4 cellular contexts compared by ENCODE assay signal in the genomic region with DNA sequence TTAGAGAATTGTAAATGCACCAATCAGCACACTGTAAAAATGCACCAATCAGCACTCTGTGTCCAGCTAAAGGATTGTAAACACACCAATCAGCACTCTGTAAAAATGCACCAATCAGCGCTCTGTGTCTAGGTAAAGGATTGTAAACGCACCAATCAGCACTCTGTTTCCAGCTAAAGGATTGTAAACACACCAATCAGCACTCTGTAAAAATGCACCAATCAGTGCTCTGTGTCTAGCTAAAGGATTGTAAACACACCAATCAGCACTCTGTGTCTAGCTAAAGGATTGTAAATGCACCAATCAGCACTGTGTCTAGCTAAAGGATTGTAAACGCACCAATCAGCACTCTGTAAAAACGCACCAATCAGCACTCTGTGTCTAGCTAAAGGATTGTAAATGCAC. TPM values are rescaled to one million over a fixed set of nuclear protein-coding genes. Genes with fewer than 3 reads are reported as not detected.
A peak's percentile ranks its signal among the peaks of the same experiment; 100 is the strongest.
DNase-seq lines count a peak whose midpoint lies in the region; ATAC-seq, FAIRE-seq and TF ChIP-seq lines count a peak whose summit lies in the region.
"Not testable (repeated sequence)": the region's sequence is repeated elsewhere in the genome, so short reads cannot be mapped to it uniquely, and the experiment has no call there.

No MANE protein-coding gene starts in this region.

- CTCF ChIA-PET in A549 (lab: Yijun Ruan, JAX) = interaction anchor here (0.8 to 3.6 kb wide), 3 partner anchors 12 to 49 kb away, joined by 5 to 22 read pairs (median 13); a partner anchor contains a TSS
- CTCF ChIA-PET in activated CD4-positive, alpha-beta T cell treated with anti-CD3 and anti-CD28 coated beads, Interleukin-2, amount 10 ng/mL, durations not matched to agents 7 days and 5 days (lab: Charles Lee) = interaction anchor here (1.2 to 2.2 kb wide), 5 partner anchors 9 to 36 kb away, joined by 3 to 9 read pairs (median 4); a partner anchor contains a TSS
- CTCF ChIA-PET in HepG2 (lab: Yijun Ruan, JAX; ENCODE audit: low intra/inter-chr PET ratio, low total read pairs) = not testable (repeated sequence)

- peaks cover 24% of the 10 kb centered on the region for H3K36me3 Mint-ChIP-seq in activated CD4-positive, alpha-beta T cell treated with anti-CD3 and anti-CD28 coated beads, Interleukin-2, amount 10 ng/mL, durations not matched to agents 7 days and 5 days (ENCODE audit: low read depth)

- not testable (repeated sequence) for TF ChIP-seq CTCF in A549 (IDR thresholded peaks at IDR 0.05); HepG2 (CRISPR knock-in tag; IDR thresholded peaks at IDR 0.05)

- FAIRE-seq in A549 (lab: Jason Lieb, UNC); HepG2 (lab: Jason Lieb, UNC): not testable (repeated sequence)

- not testable (repeated sequence) for H3K4me3 ChIP-seq in A549; HepG2 (replicated peaks in 1 of 3; ENCODE audit: insufficient read depth in 1 of 3, low read depth in 2 of 3, low read length in 3 of 3)

- not testable (repeated sequence) for H3K79me2 ChIP-seq in HepG2 (ENCODE audit: insufficient read depth, low read length)

- H3K4me3 Mint-ChIP-seq in activated CD4-positive, alpha-beta T cell treated with anti-CD3 and anti-CD28 coated beads, Interleukin-2, amount 10 ng/mL, durations not matched to agents 7 days and 5 days = not testable (repeated sequence)

- not testable (repeated sequence) for H3K9me3 Mint-ChIP-seq in activated CD4-positive, alpha-beta T cell treated with anti-CD3 and anti-CD28 coated beads, Interleukin-2, amount 10 ng/mL, durations not matched to agents 7 days and 5 days

- not testable (repeated sequence) for H4K20me1 ChIP-seq in HepG2 (ENCODE audit: insufficient read depth, low read length)

- peaks cover 18% of the 10 kb centered on the region; the same call in 2 of the 3 replicates for H3K4me1 ChIP-seq in A549
- peaks cover 11% of the 10 kb centered on the region for H3K4me1 ChIP-seq in HepG2 (ENCODE audit: insufficient read depth, low read length)

- BruUV-seq in HepG2 (replicated peaks; lab: Mats Ljungman, UMichigan) = not testable (repeated sequence)

- not testable (repeated sequence) for DNase-seq in A549 (ENCODE audit: low read depth in 1 of 2, low spot score in 1 of 2); activated CD4-positive, alpha-beta T cell treated with anti-CD3 and anti-CD28 coated beads, Interleukin-2, amount 10 ng/mL, durations not matched to agents 7 days and 5 days; HepG2 (ENCODE audit: low spot score)
- DNase-seq in NAMALWA (ENCODE audit: low spot score) = peak; percentile 5

- H2AFZ ChIP-seq in HepG2 (ENCODE audit: low read length) = not testable (repeated sequence)

- peaks cover 19% of the 10 kb centered on the region for H3K4me1 Mint-ChIP-seq in activated CD4-positive, alpha-beta T cell treated with anti-CD3 and anti-CD28 coated beads, Interleukin-2, amount 10 ng/mL, durations not matched to agents 7 days and 5 days

- POLR2A ChIA-PET in A549 (lab: Yijun Ruan, JAX) = interaction anchor here (3.5 kb wide), 1 partner anchor 13 kb away, joined by 55 read pairs; a partner anchor contains a TSS
- POLR2A ChIA-PET in activated CD4-positive, alpha-beta T cell treated with anti-CD3 and anti-CD28 coated beads, Interleukin-2, amount 10 ng/mL, durations not matched to agents 7 days and 5 days (lab: Charles Lee) = not testable (repeated sequence)
- POLR2A ChIA-PET in HepG2 (lab: Yijun Ruan, JAX) = interaction anchor here (2.1 to 6.1 kb wide), 2 partner anchors 12 to 18 kb away, joined by 6 to 72 read pairs; a partner anchor contains a TSS

- WGBS in A549 (ENCODE audit: missing lambda C conversion rate) = 95% methylated on average over 4 of the region's 4 CpGs
- WGBS in HepG2 (ENCODE audit: low lambda C conversion rate) = 98% methylated on average over 4 of the region's 4 CpGs

- not testable (repeated sequence) for H3K27me3 Mint-ChIP-seq in activated CD4-positive, alpha-beta T cell treated with anti-CD3 and anti-CD28 coated beads, Interleukin-2, amount 10 ng/mL, durations not matched to agents 7 days and 5 days

- H3K9me3 ChIP-seq in A549; HepG2 (ENCODE audit: low read length): not testable (repeated sequence)

- H3K27me3 ChIP-seq in HepG2 (ENCODE audit: control insufficient read depth in 1 of 2, insufficient read depth in 2 of 2, low read length in 2 of 2) = not testable (repeated sequence)

- not testable (repeated sequence) for H3K4me2 ChIP-seq in A549; HepG2 (ENCODE audit: low read depth, low read length)

- H3K27ac ChIP-seq in A549; HepG2 (ENCODE audit: extremely low read length, insufficient read depth, low read length): not testable (repeated sequence)

- H3K9ac ChIP-seq in HepG2 (ENCODE audit: insufficient read depth, low read depth, low read length) = not testable (repeated sequence)

- not testable (repeated sequence) for TF ChIP-seq EP300 in A549 (IDR thresholded peaks at IDR 0.05); HepG2 (IDR thresholded peaks at IDR 0.05; ENCODE audit: low read depth in 2 of 2, low read length in 2 of 2); HepG2 (CRISPR knock-in tag; IDR thresholded peaks at IDR 0.05; ENCODE audit: borderline replicate concordance)

- H3K27ac Mint-ChIP-seq in activated CD4-positive, alpha-beta T cell treated with anti-CD3 and anti-CD28 coated beads, Interleukin-2, amount 10 ng/mL, durations not matched to agents 7 days and 5 days = peak overlapping the region; percentile 11

- not testable (repeated sequence) for H3K36me3 ChIP-seq in HepG2 (replicated peaks in 1 of 2; ENCODE audit: control insufficient read depth in 1 of 2, insufficient read depth in 2 of 2, low read length in 2 of 2)

- in situ Hi-C loops in HepG2 (cut with HindIII; ENCODE audit: extremely low pct_ligation_motif_present, low pct_unique_long_range_greater_than_20kb) = not testable (repeated sequence)

- not testable (repeated sequence) for TF ChIP-seq RAD21 in A549 (conservative IDR thresholded peaks at IDR 0.05 in 1 of 2, IDR thresholded peaks at IDR 0.05 in 1 of 2); HepG2 (CRISPR knock-in tag; IDR thresholded peaks at IDR 0.05)

- not testable (repeated sequence) for ATAC-seq in A549, HepG2

- intact Hi-C loops in HepG2 (cut with micrococcal nuclease; ENCODE audit: unreplicated experiment) = not testable (repeated sequence)

- not testable (repeated sequence) for TF ChIP-seq POLR2A in A549 (IDR thresholded peaks at IDR 0.05; ENCODE audit: low read length); HepG2 (IDR thresholded peaks at IDR 0.05; ENCODE audit: insufficient read depth in 1 of 2, low read depth in 2 of 2, low read length in 2 of 2)

RNA-seq across cellular contexts. Expression of a gene that starts 1.0 kb away (rescaled TPM):
- 4.9 TPM in 2 replicates for polyA plus RNA-seq in A549 (2011; rRNA removed)
- 2.6 and 2.7 TPM in 2 replicates for polyA plus RNA-seq in A549 (2012; cell fraction: cytosol; rRNA removed)
- 1.8 and 4.5 TPM in 2 replicates for polyA plus RNA-seq in A549 (2012; cell fraction: nucleus; rRNA removed)
- 3.5 to 4.3 TPM (median 3.8 TPM) in 3 replicates for polyA plus RNA-seq in A549 (2017; fragmentation: RNase III; extraction: RNeasy Plus Mini Kit Qiagen cat#74134 plus additional on column Dnase treatment)
- polyA minus RNA-seq in A549 (2011; rRNA and poly(A)+ RNA removed) = 1.1 and 2.7 TPM in 2 replicates
- total RNA-seq in activated CD4-positive, alpha-beta T cell treated with anti-CD3 and anti-CD28 coated beads, Interleukin-2, amount 10 ng/mL, durations not matched to agents 7 days and 5 days = 1 to 10 TPM; 1.5 TPM
- 2.5 and 4.2 TPM in 2 replicates for total RNA-seq in HepG2 (2016; rRNA removed; fragmentation: Illumina TruSeq; extraction: Trizol)
- total RNA-seq in HepG2 (2016; cell fraction: cytosol; rRNA removed; fragmentation: Illumina TruSeq; extraction: Trizol; ENCODE audit: low read depth) = 0.62 and 0.71 TPM in 2 replicates
- 2.6 and 3.4 TPM in 2 replicates for total RNA-seq in HepG2 (2016; cell fraction: insoluble cytoplasmic fraction; rRNA removed; fragmentation: Illumina TruSeq; extraction: Trizol)
- 1.4 and 1.7 TPM in 2 replicates for total RNA-seq in HepG2 (2016; cell fraction: membrane; rRNA removed; fragmentation: Illumina TruSeq; extraction: Trizol)
- 4.1 and 5.2 TPM in 2 replicates for total RNA-seq in HepG2 (2016; cell fraction: nucleus; rRNA removed; fragmentation: Illumina TruSeq; extraction: Trizol)
- polyA plus RNA-seq in HepG2 (2011; rRNA removed) = 5.0 and 6.5 TPM in 2 replicates
- polyA plus RNA-seq in HepG2 (2011; cell fraction: cytosol; rRNA removed) = 2.8 and 3.1 TPM in 2 replicates
- 8.1 and 8.8 TPM in 2 replicates for polyA plus RNA-seq in HepG2 (2011; cell fraction: nucleus; rRNA removed)
- 3.6 and 5.2 TPM in 2 replicates for polyA plus RNA-seq in HepG2 (2012)
- polyA plus RNA-seq in HepG2 (2016; cell fraction: cytosol; fragmentation: Illumina TruSeq; extraction: Trizol; ENCODE audit: low read depth) = 0.85 and 1.0 TPM in 2 replicates
- polyA plus RNA-seq in HepG2 (2016; cell fraction: insoluble cytoplasmic fraction; fragmentation: Illumina TruSeq; extraction: Trizol; ENCODE audit: low read depth) = 3.0 and 4.1 TPM in 2 replicates
- polyA plus RNA-seq in HepG2 (2016; cell fraction: membrane; fragmentation: Illumina TruSeq; extraction: Trizol; ENCODE audit: low read depth) = 1.5 and 1.7 TPM in 2 replicates
- 8.3 and 9.2 TPM in 2 replicates for polyA plus RNA-seq in HepG2 (2016; cell fraction: nucleus; fragmentation: Illumina TruSeq; extraction: Trizol; ENCODE audit: insufficient read depth, low read depth)
- polyA minus RNA-seq in HepG2 (2011; rRNA and poly(A)+ RNA removed; ENCODE audit: low replicate concordance) = 1.9 and 2.1 TPM in 2 replicates
- polyA minus RNA-seq in HepG2 (2011; cell fraction: cytosol; rRNA and poly(A)+ RNA removed) = 1.4 and 1.5 TPM in 2 replicates
- polyA minus RNA-seq in HepG2 (2011; cell fraction: nucleus; rRNA and poly(A)+ RNA removed) = 4.6 and 4.8 TPM in 2 replicates

RNA-seq across cellular contexts. Expression of a gene that starts 12.6 kb away (rescaled TPM):
- polyA plus RNA-seq in A549 (2011; rRNA removed) (46.1 and 49.0 TPM in 2 replicates), A549 (2017; fragmentation: RNase III; extraction: RNeasy Plus Mini Kit Qiagen cat#74134 plus additional on column Dnase treatment) (20.6 to 23.7 TPM (median 22.6 TPM) in 3 replicates), HepG2 (2011; rRNA removed) (137 and 196 TPM in 2 replicates)
- polyA plus RNA-seq in A549 (2012; cell fraction: cytosol; rRNA removed) = 6.6 and 6.9 TPM in 2 replicates
- 4.4 and 6.5 TPM in 2 replicates for polyA plus RNA-seq in A549 (2012; cell fraction: nucleus; rRNA removed)
- polyA minus RNA-seq in A549 (2011; rRNA and poly(A)+ RNA removed) = 9.3 and 12.4 TPM in 2 replicates
- total RNA-seq in activated CD4-positive, alpha-beta T cell treated with anti-CD3 and anti-CD28 coated beads, Interleukin-2, amount 10 ng/mL, durations not matched to agents 7 days and 5 days = 10 to 100 TPM; 31.4 to 32.9 TPM
- total RNA-seq in HepG2 (2016; rRNA removed; fragmentation: Illumina TruSeq; extraction: Trizol) = 39.0 and 63.1 TPM in 2 replicates
- 11.3 TPM in 2 replicates for total RNA-seq in HepG2 (2016; cell fraction: cytosol; rRNA removed; fragmentation: Illumina TruSeq; extraction: Trizol; ENCODE audit: low read depth)
- total RNA-seq in HepG2 (2016; cell fraction: insoluble cytoplasmic fraction; rRNA removed; fragmentation: Illumina TruSeq; extraction: Trizol) = 39.0 and 64.4 TPM in 2 replicates
- total RNA-seq in HepG2 (2016; cell fraction: membrane; rRNA removed; fragmentation: Illumina TruSeq; extraction: Trizol) = 21.6 and 25.4 TPM in 2 replicates
- 64.0 and 71.0 TPM in 2 replicates for total RNA-seq in HepG2 (2016; cell fraction: nucleus; rRNA removed; fragmentation: Illumina TruSeq; extraction: Trizol)
- 76.6 and 126 TPM in 2 replicates for polyA plus RNA-seq in HepG2 (2011; cell fraction: cytosol; rRNA removed)
- 43.9 and 52.6 TPM in 2 replicates for polyA plus RNA-seq in HepG2 (2011; cell fraction: nucleus; rRNA removed)
- 219 and 241 TPM in 2 replicates for polyA plus RNA-seq in HepG2 (2012)
- polyA plus RNA-seq in HepG2 (2016; cell fraction: cytosol; fragmentation: Illumina TruSeq; extraction: Trizol; ENCODE audit: low read depth) = 5.6 and 5.7 TPM in 2 replicates
- polyA plus RNA-seq in HepG2 (2016; cell fraction: insoluble cytoplasmic fraction; fragmentation: Illumina TruSeq; extraction: Trizol; ENCODE audit: low read depth) = 28.0 TPM in 2 replicates
- polyA plus RNA-seq in HepG2 (2016; cell fraction: membrane; fragmentation: Illumina TruSeq; extraction: Trizol; ENCODE audit: low read depth) = 11.2 and 11.8 TPM in 2 replicates
- 59.1 and 61.8 TPM in 2 replicates for polyA plus RNA-seq in HepG2 (2016; cell fraction: nucleus; fragmentation: Illumina TruSeq; extraction: Trizol; ENCODE audit: insufficient read depth, low read depth)
- polyA minus RNA-seq in HepG2 (2011; rRNA and poly(A)+ RNA removed; ENCODE audit: low replicate concordance) = 7.7 and 38.5 TPM in 2 replicates
- polyA minus RNA-seq in HepG2 (2011; cell fraction: cytosol; rRNA and poly(A)+ RNA removed) = 92.9 and 99.9 TPM in 2 replicates
- polyA minus RNA-seq in HepG2 (2011; cell fraction: nucleus; rRNA and poly(A)+ RNA removed) = 169 and 183 TPM in 2 replicates

RNA-seq across cellular contexts. Expression of a gene that starts 58.6 kb away (rescaled TPM):
- polyA plus RNA-seq in A549 (2011; rRNA removed) = 53.3 and 53.6 TPM in 2 replicates
- 15.3 and 18.7 TPM in 2 replicates for polyA plus RNA-seq in A549 (2012; cell fraction: cytosol; rRNA removed)
- polyA plus RNA-seq in A549 (2012; cell fraction: nucleus; rRNA removed) = 17.0 and 21.5 TPM in 2 replicates
- 26.5 to 29.1 TPM (median 27.1 TPM) in 3 replicates for polyA plus RNA-seq in A549 (2017; fragmentation: RNase III; extraction: RNeasy Plus Mini Kit Qiagen cat#74134 plus additional on column Dnase treatment)
- 30.6 and 34.3 TPM in 2 replicates for polyA minus RNA-seq in A549 (2011; rRNA and poly(A)+ RNA removed)
- 10 to 100 TPM; 30.5 to 31.7 TPM for total RNA-seq in activated CD4-positive, alpha-beta T cell treated with anti-CD3 and anti-CD28 coated beads, Interleukin-2, amount 10 ng/mL, durations not matched to agents 7 days and 5 days
- 27.6 and 41.8 TPM in 2 replicates for total RNA-seq in HepG2 (2016; rRNA removed; fragmentation: Illumina TruSeq; extraction: Trizol)
- 3.5 and 4.7 TPM in 2 replicates for total RNA-seq in HepG2 (2016; cell fraction: cytosol; rRNA removed; fragmentation: Illumina TruSeq; extraction: Trizol; ENCODE audit: low read depth)
- 26.8 and 41.9 TPM in 2 replicates for total RNA-seq in HepG2 (2016; cell fraction: insoluble cytoplasmic fraction; rRNA removed; fragmentation: Illumina TruSeq; extraction: Trizol)
- total RNA-seq in HepG2 (2016; cell fraction: membrane; rRNA removed; fragmentation: Illumina TruSeq; extraction: Trizol) = 6.3 and 7.0 TPM in 2 replicates
- total RNA-seq in HepG2 (2016; cell fraction: nucleus; rRNA removed; fragmentation: Illumina TruSeq; extraction: Trizol) = 25.6 and 27.8 TPM in 2 replicates
- 17.4 and 21.5 TPM in 2 replicates for polyA plus RNA-seq in HepG2 (2011; rRNA removed)
- polyA plus RNA-seq in HepG2 (2011; cell fraction: cytosol; rRNA removed) = 12.4 and 14.5 TPM in 2 replicates
- 12.0 and 12.2 TPM in 2 replicates for polyA plus RNA-seq in HepG2 (2011; cell fraction: nucleus; rRNA removed)
- polyA plus RNA-seq in HepG2 (2012) = 13.6 and 15.8 TPM in 2 replicates
- 2.1 and 2.2 TPM in 2 replicates for polyA plus RNA-seq in HepG2 (2016; cell fraction: cytosol; fragmentation: Illumina TruSeq; extraction: Trizol; ENCODE audit: low read depth)
- 39.7 and 42.6 TPM in 2 replicates for polyA plus RNA-seq in HepG2 (2016; cell fraction: insoluble cytoplasmic fraction; fragmentation: Illumina TruSeq; extraction: Trizol; ENCODE audit: low read depth)
- polyA plus RNA-seq in HepG2 (2016; cell fraction: membrane; fragmentation: Illumina TruSeq; extraction: Trizol; ENCODE audit: low read depth) = 3.0 and 3.6 TPM in 2 replicates
- 23.4 and 24.6 TPM in 2 replicates for polyA plus RNA-seq in HepG2 (2016; cell fraction: nucleus; fragmentation: Illumina TruSeq; extraction: Trizol; ENCODE audit: insufficient read depth, low read depth)
- 23.9 and 37.6 TPM in 2 replicates for polyA minus RNA-seq in HepG2 (2011; rRNA and poly(A)+ RNA removed; ENCODE audit: low replicate concordance)
- polyA minus RNA-seq in HepG2 (2011; cell fraction: cytosol; rRNA and poly(A)+ RNA removed) = 14.0 and 18.4 TPM in 2 replicates
- 41.2 and 47.6 TPM in 2 replicates for polyA minus RNA-seq in HepG2 (2011; cell fraction: nucleus; rRNA and poly(A)+ RNA removed)

RNA-seq across cellular contexts. Expression of a gene that starts 58.7 kb away (rescaled TPM):
- 25.5 and 26.7 TPM in 2 replicates for polyA plus RNA-seq in A549 (2011; rRNA removed)
- polyA plus RNA-seq in A549 (2012; cell fraction: cytosol; rRNA removed) = 8.1 and 8.5 TPM in 2 replicates
- 6.2 and 10.1 TPM in 2 replicates for polyA plus RNA-seq in A549 (2012; cell fraction: nucleus; rRNA removed)
- 6.9 to 8.4 TPM (median 7.0 TPM) in 3 replicates for polyA plus RNA-seq in A549 (2017; fragmentation: RNase III; extraction: RNeasy Plus Mini Kit Qiagen cat#74134 plus additional on column Dnase treatment)
- 18.3 and 24.8 TPM in 2 replicates for polyA minus RNA-seq in A549 (2011; rRNA and poly(A)+ RNA removed)
- 10 to 100 TPM; 15.2 to 17.0 TPM for total RNA-seq in activated CD4-positive, alpha-beta T cell treated with anti-CD3 and anti-CD28 coated beads, Interleukin-2, amount 10 ng/mL, durations not matched to agents 7 days and 5 days
- total RNA-seq in HepG2 (2016; rRNA removed; fragmentation: Illumina TruSeq; extraction: Trizol) = 9.1 and 9.3 TPM in 2 replicates
- total RNA-seq in HepG2 (2016; cell fraction: cytosol; rRNA removed; fragmentation: Illumina TruSeq; extraction: Trizol; ENCODE audit: low read depth) = 8.8 and 9.0 TPM in 2 replicates
- 7.4 and 8.3 TPM in 2 replicates for total RNA-seq in HepG2 (2016; cell fraction: insoluble cytoplasmic fraction; rRNA removed; fragmentation: Illumina TruSeq; extraction: Trizol)
- 14.6 and 16.2 TPM in 2 replicates for total RNA-seq in HepG2 (2016; cell fraction: membrane; rRNA removed; fragmentation: Illumina TruSeq; extraction: Trizol)
- 5.7 and 8.2 TPM in 2 replicates for total RNA-seq in HepG2 (2016; cell fraction: nucleus; rRNA removed; fragmentation: Illumina TruSeq; extraction: Trizol)
- 14.7 and 16.8 TPM in 2 replicates for polyA plus RNA-seq in HepG2 (2011; rRNA removed)
- 11.4 and 15.6 TPM in 2 replicates for polyA plus RNA-seq in HepG2 (2011; cell fraction: cytosol; rRNA removed)
- polyA plus RNA-seq in HepG2 (2011; cell fraction: nucleus; rRNA removed) = 16.3 and 16.9 TPM in 2 replicates
- 8.6 and 10.6 TPM in 2 replicates for polyA plus RNA-seq in HepG2 (2012)
- polyA plus RNA-seq in HepG2 (2016; cell fraction: cytosol; fragmentation: Illumina TruSeq; extraction: Trizol; ENCODE audit: low read depth) = 9.0 and 10.7 TPM in 2 replicates
- polyA plus RNA-seq in HepG2 (2016; cell fraction: insoluble cytoplasmic fraction; fragmentation: Illumina TruSeq; extraction: Trizol; ENCODE audit: low read depth) = 8.7 and 8.9 TPM in 2 replicates
- 14.0 and 17.5 TPM in 2 replicates for polyA plus RNA-seq in HepG2 (2016; cell fraction: membrane; fragmentation: Illumina TruSeq; extraction: Trizol; ENCODE audit: low read depth)
- 12.3 and 15.2 TPM in 2 replicates for polyA plus RNA-seq in HepG2 (2016; cell fraction: nucleus; fragmentation: Illumina TruSeq; extraction: Trizol; ENCODE audit: insufficient read depth, low read depth)
- polyA minus RNA-seq in HepG2 (2011; rRNA and poly(A)+ RNA removed; ENCODE audit: low replicate concordance) = 10.6 and 13.2 TPM in 2 replicates
- 6.1 and 10.5 TPM in 2 replicates for polyA minus RNA-seq in HepG2 (2011; cell fraction: cytosol; rRNA and poly(A)+ RNA removed)
- 9.9 and 15.8 TPM in 2 replicates for polyA minus RNA-seq in HepG2 (2011; cell fraction: nucleus; rRNA and poly(A)+ RNA removed)
